Comparison of ENCODE assay signal across 8 cellular contexts in genomic region chr6:15365273-15365687, GRCh38.
DNase-seq lines count a peak whose midpoint lies in the region; ATAC-seq, FAIRE-seq and TF ChIP-seq lines count a peak whose summit lies in the region.

No MANE protein-coding gene starts in this region.

- peak overlapping the region; percentile 44 for H3K4me3 Mint-ChIP-seq in GM23338

- no peak for FAIRE-seq in RCC 7860 (lab: Jason Lieb, UNC)

- peaks cover 3% of the 10 kb centered on the region; the same call in 1 of the 3 replicates for H3K36me3 Mint-ChIP-seq in GM23338 (ENCODE audit: low read depth)

- H3K27ac ChIP-seq in GM23338 (ENCODE audit: low read depth) (no peak overlapping the region), stomach smooth muscle (ENCODE audit: low read length) (no peak overlapping the region), Karpas-422 (ENCODE audit: low read length) (no peak overlapping the region)

- H3K9me2 ChIP-seq in GM23338 (ENCODE audit: insufficient read depth) = no peaks in the 10 kb centered on the region
- H3K9me2 ChIP-seq in Karpas-422 (replicated peaks; ENCODE audit: insufficient read depth, low read length) = no peaks in the 10 kb centered on the region

- peaks cover 11% of the 10 kb centered on the region for H3K4me1 Mint-ChIP-seq in GM23338

- H3K9me3 Mint-ChIP-seq in GM23338 = no peaks in the 10 kb centered on the region

- H3K79me2 ChIP-seq in GM23338 (replicated peaks; ENCODE audit: insufficient read depth) = peaks cover 100% of the 10 kb centered on the region
- no peaks in the 10 kb centered on the region for H3K79me2 ChIP-seq in Karpas-422 (ENCODE audit: low read length)

- H4K20me1 ChIP-seq in GM23338 (replicated peaks; ENCODE audit: insufficient read depth) = peaks cover 98% of the 10 kb centered on the region
- H4K20me1 ChIP-seq in Karpas-422 (ENCODE audit: insufficient read depth, low read depth, low read length) = peaks cover 75% of the 10 kb centered on the region

- TF ChIP-seq CTCF in GM23338 (conservative IDR thresholded peaks at IDR 0.05; ENCODE audit: low read depth in 2 of 2) = no peak

- no peak overlapping the region for H2AFZ ChIP-seq in GM23338
- no peak overlapping the region for H2AFZ ChIP-seq in Karpas-422 (ENCODE audit: low read length)

- peak; percentile 33 for ATAC-seq in GM23338

- H3K4me3 ChIP-seq in GM23338 (peak overlapping the region; percentile 7; the same call in 1 of the 2 replicates), stomach smooth muscle (ENCODE audit: low read length in 2 of 2) (peak overlapping the region; percentile 28 to 44), Karpas-422 (ENCODE audit: low read length) (no peak overlapping the region)

- H3K27ac Mint-ChIP-seq in GM23338 = 0 out of 2 replicates have a peak overlapping the region, but pooled peaks have one; percentile 12

- no peaks in the 10 kb centered on the region for H3K9me3 ChIP-seq in stomach smooth muscle (ENCODE audit: control insufficient read depth in 2 of 2, low read length in 2 of 2)
- no peaks in the 10 kb centered on the region for H3K9me3 ChIP-seq in Karpas-422 (ENCODE audit: low read length)

- peaks cover 29% of the 10 kb centered on the region for H3F3A ChIP-seq in GM23338 (replicated peaks; ENCODE audit: low read depth)

- H3K27me3 Mint-ChIP-seq in GM23338 (ENCODE audit: insufficient read depth, low read depth, poor library complexity) = peaks cover 13% of the 10 kb centered on the region

- H3K27me3 ChIP-seq in GM23338 (ENCODE audit: insufficient read depth) = no peaks in the 10 kb centered on the region
- H3K27me3 ChIP-seq in stomach smooth muscle (ENCODE audit: control insufficient read depth in 1 of 2, insufficient read depth in 2 of 2, low read length in 2 of 2) = no peaks in the 10 kb centered on the region
- H3K27me3 ChIP-seq in Karpas-422 (ENCODE audit: low read length) = no peaks in the 10 kb centered on the region

- H3K4me2 ChIP-seq in GM23338 = peak overlapping the region; percentile 50
- no peak overlapping the region for H3K4me2 ChIP-seq in Karpas-422 (ENCODE audit: low read depth, low read length, poor library complexity, severe bottlenecking)

- H3K36me3 ChIP-seq in GM23338 (ENCODE audit: insufficient read depth) (no peaks in the 10 kb centered on the region), stomach smooth muscle (ENCODE audit: control insufficient read depth in 2 of 2, insufficient read depth in 2 of 2, low read length in 2 of 2) (no peaks in the 10 kb centered on the region), Karpas-422 (ENCODE audit: insufficient read depth, low read length) (no peaks in the 10 kb centered on the region)

- H3K9ac ChIP-seq in stomach smooth muscle (ENCODE audit: low read length in 2 of 2) (peak overlapping the region in 1 of 2 donors; percentile 19), Karpas-422 (ENCODE audit: low read length) (no peak overlapping the region)

- H3K4me1 ChIP-seq in GM23338 (ENCODE audit: insufficient read depth) = peaks cover 98% of the 10 kb centered on the region
- H3K4me1 ChIP-seq in stomach smooth muscle (ENCODE audit: control insufficient read depth, insufficient read depth, low read length) = no peaks in the 10 kb centered on the region
- no peaks in the 10 kb centered on the region for H3K4me1 ChIP-seq in Karpas-422 (ENCODE audit: low read length)

- DNase-seq in GM23338 (ENCODE audit: low spot score) = peak; percentile 51
- DNase-seq in NCI-H345 (lab: John Stamatoyannopoulos, UW) = peak; percentile 73
- peak; percentile 44 for DNase-seq in activated CD4-positive, alpha-beta T cell treated with anti-CD3 and anti-CD28 coated beads, Interleukin-2, amount 50 U/mL, for 1 hour
- DNase-seq in epidermal melanocyte (ENCODE audit: insufficient read length, low spot score) = peak; percentile 80
- peak; percentile 40 for DNase-seq in middle frontal gyrus (ENCODE audit: extremely low spot score, low spot score)
- DNase-seq in Karpas-422 = no peak
- no peak for DNase-seq in RCC 7860 (ENCODE audit: low spot score)

TF ChIP-seq in GM23338, 12 proteins besides CTCF, POLR2A, EP300 and RAD21:
- TF ChIP-seq ETS1 (IDR thresholded peaks at IDR 0.05) (no peak), JUNB (IDR thresholded peaks at IDR 0.05; ENCODE audit: unreplicated experiment) (no peak), CREB1 (CRISPR knock-in tag; IDR thresholded peaks at IDR 0.05; ENCODE audit: low read depth) (no peak), EZH2phosphoT487 (IDR thresholded peaks at IDR 0.05; ENCODE audit: unreplicated experiment) (no peak), ZNF462 (CRISPR knock-in tag; IDR thresholded peaks at IDR 0.05) (no peak), ZNF331 (CRISPR knock-in tag; IDR thresholded peaks at IDR 0.05; ENCODE audit: low read depth) (no peak), NANOG (IDR thresholded peaks at IDR 0.05; ENCODE audit: borderline replicate concordance) (no peak)

Comparison
In these comparisons a context has a peak if more than half of its experiments do, and no peak if none do; other contexts are left out.
1. DNase-seq: peak in GM23338 (single experiment), NCI-H345 (single experiment), activated CD4-positive, alpha-beta T cell treated with anti-CD3 and anti-CD28 coated beads, Interleukin-2, amount 50 U/mL, for 1 hour (single experiment), epidermal melanocyte (single experiment) and middle frontal gyrus (single experiment); none in Karpas-422 (single experiment) and RCC 7860 (single experiment).